In genomic region chr7:711967-712600, GRCh38 we compare ENCODE assay signal across 8 cellular contexts. TPM values are rescaled to one million over a fixed set of nuclear protein-coding genes. Genes with fewer than 3 reads are reported as not detected.
A peak's percentile ranks its signal among the peaks of the same experiment; 100 is the strongest.
DNase-seq lines count a peak whose midpoint lies in the region; ATAC-seq and TF ChIP-seq lines count a peak whose summit lies in the region.

No MANE protein-coding gene starts in this region.

- DNase-seq in BJ (ENCODE audit: low read depth) (no peak), Peyer's patch (peak in 1 of 3 donors; percentile 39), esophagus muscularis mucosa (ENCODE audit: extremely low spot score) (no peak), osteoblast (ENCODE audit: insufficient read length, low spot score, missing footprints) (peak; percentile 87), NCI-H524 treated with DMSO at 0.1 percent for 48 hours (lab: John Stamatoyannopoulos, UW) (no peak), SJCRH30 (no peak), type B pancreatic cell (ENCODE audit: extremely low spot score, unreplicated experiment) (no peak)

- H3K27ac ChIP-seq in Peyer's patch: peak overlapping the region in 2 of 4 donors; percentile 10 to 25
- H3K27ac ChIP-seq in esophagus muscularis mucosa (replicated peaks in 1 of 4): peak overlapping the region; percentile 50 to 72 (median 68)
- no peak overlapping the region for H3K27ac ChIP-seq in osteoblast (ENCODE audit: low read depth, low read length)
- no peak overlapping the region for H3K27ac ChIP-seq in SJCRH30

- H3K9me3 Mint-ChIP-seq in type B pancreatic cell: no peaks in the 10 kb centered on the region

- H3K4me1 Mint-ChIP-seq in type B pancreatic cell (ENCODE audit: unreplicated experiment): peaks cover 30% of the 10 kb centered on the region

- no peaks in the 10 kb centered on the region for H3K9me3 ChIP-seq in Peyer's patch
- H3K9me3 ChIP-seq in esophagus muscularis mucosa: no peaks in the 10 kb centered on the region
- no peaks in the 10 kb centered on the region for H3K9me3 ChIP-seq in osteoblast (ENCODE audit: low read depth, low read length)
- H3K9me3 ChIP-seq in SJCRH30 (replicated peaks): no peaks in the 10 kb centered on the region

- no peak for TF ChIP-seq EP300 in esophagus muscularis mucosa (IDR thresholded peaks at IDR 0.05)

- H3K27me3 Mint-ChIP-seq in type B pancreatic cell: peaks cover 4% of the 10 kb centered on the region

- intact Hi-C loops in esophagus muscularis mucosa (cut with DNase I): no loop called here

- H3K79me2 ChIP-seq in osteoblast (ENCODE audit: insufficient read depth, low read length): no peaks in the 10 kb centered on the region

- peak overlapping the region; percentile 36 for H3K4me2 ChIP-seq in osteoblast (ENCODE audit: insufficient read depth, low read length)

- POLR2A ChIA-PET in BJ (lab: Charles Lee): no interaction called here

- peaks cover 18% of the 10 kb centered on the region for H3K36me3 Mint-ChIP-seq in type B pancreatic cell

- H3K4me3 Mint-ChIP-seq in type B pancreatic cell: no peak overlapping the region

- no peak for TF ChIP-seq CTCF in BJ (IDR thresholded peaks at IDR 0.05; ENCODE audit: insufficient read depth, low read depth, low read length)
- TF ChIP-seq CTCF in Peyer's patch (IDR thresholded peaks at IDR 0.05): no peak
- TF ChIP-seq CTCF in esophagus muscularis mucosa (IDR thresholded peaks at IDR 0.05): no peak
- TF ChIP-seq CTCF in osteoblast (IDR thresholded peaks at IDR 0.05; ENCODE audit: extremely low read depth, low read depth, low read length): no peak
- no peak for TF ChIP-seq CTCF in type B pancreatic cell (conservative IDR thresholded peaks at IDR 0.05)

- peak overlapping the region; percentile 44 for H3K4me3 ChIP-seq in BJ (ENCODE audit: low read depth, low read length)
- H3K4me3 ChIP-seq in Peyer's patch: peak overlapping the region; percentile 18 to 66 (median 54)
- H3K4me3 ChIP-seq in esophagus muscularis mucosa: peak overlapping the region; percentile 80 to 87 (median 82)
- H3K4me3 ChIP-seq in osteoblast (ENCODE audit: insufficient read depth, low read length): peak overlapping the region; percentile 54
- no peak overlapping the region for H3K4me3 ChIP-seq in SJCRH30

- H3K27me3 ChIP-seq in BJ (ENCODE audit: control insufficient read depth, insufficient read depth, low read length) (no peaks in the 10 kb centered on the region; the same call in 1 of the 2 replicates), Peyer's patch (no peaks in the 10 kb centered on the region), esophagus muscularis mucosa (no peaks in the 10 kb centered on the region), osteoblast (ENCODE audit: insufficient read depth, low read length) (peaks cover 3% of the 10 kb centered on the region), SJCRH30 (no peaks in the 10 kb centered on the region)

- no peaks in the 10 kb centered on the region for H4K20me1 ChIP-seq in osteoblast (ENCODE audit: insufficient read depth, low read length)

- H3K36me3 ChIP-seq in BJ (ENCODE audit: control insufficient read depth, insufficient read depth, low read length) (no peaks in the 10 kb centered on the region), Peyer's patch (no peaks in the 10 kb centered on the region), esophagus muscularis mucosa (no peaks in the 10 kb centered on the region), osteoblast (ENCODE audit: insufficient read depth, low read length) (no peaks in the 10 kb centered on the region), SJCRH30 (no peaks in the 10 kb centered on the region)

- WGBS in esophagus muscularis mucosa: 3% methylated on average over 4 of the region's 80 CpGs

- ATAC-seq in GM21723 (IDR thresholded peaks at IDR 0.05; ENCODE audit: unreplicated experiment): no peak

- no peak overlapping the region for H3K27ac Mint-ChIP-seq in type B pancreatic cell

- H3K4me1 ChIP-seq in Peyer's patch (peaks cover 0 to 10% (median 2%) of the 10 kb centered on the region in 4 donors), esophagus muscularis mucosa (peaks cover 0 to 25% (median 19%) of the 10 kb centered on the region in 4 donors), osteoblast (ENCODE audit: insufficient read depth, low read length) (no peaks in the 10 kb centered on the region), SJCRH30 (no peaks in the 10 kb centered on the region)

- H2AFZ ChIP-seq in osteoblast (ENCODE audit: low read length): no peak overlapping the region

- TF ChIP-seq POLR2A in Peyer's patch (IDR thresholded peaks at IDR 0.05) (no peak), esophagus muscularis mucosa (IDR thresholded peaks at IDR 0.05; ENCODE audit: low read depth) (no peak)

- CTCF ChIA-PET in BJ (lab: Yijun Ruan, JAX): no interaction called here

RNA-seq across cellular contexts. Expression of gene DNAAF5, which starts 14.4 kb away (rescaled TPM):
- polyA plus RNA-seq in BJ (2011; rRNA removed): 11.1 and 27.0 TPM in 2 replicates
- polyA minus RNA-seq in BJ (2011; rRNA and poly(A)+ RNA removed): 17.7 and 18.1 TPM in 2 replicates
- total RNA-seq in Peyer's patch: 10 to 100 TPM; 26.8 to 75.8 (median 45.3) TPM
- 10 to 100 TPM; 21.2 to 32.7 (median 29.4) TPM for total RNA-seq in esophagus muscularis mucosa
- total RNA-seq in osteoblast: 19.7 and 22.4 TPM in 2 replicates
- 18.4 and 19.4 TPM in 2 replicates for total RNA-seq in SJCRH30 (2014; rRNA removed; shearing (Covaris generic))
- total RNA-seq in type B pancreatic cell (ENCODE audit: low replicate concordance): 42.4 and 45.6 TPM in 2 replicates

RNA-seq across cellular contexts. Expression of gene PRKAR1B, which starts 15.0 kb away (rescaled TPM):
- polyA plus RNA-seq in BJ (2011; rRNA removed): 7.3 and 7.4 TPM in 2 replicates
- polyA minus RNA-seq in BJ (2011; rRNA and poly(A)+ RNA removed): 7.2 and 9.1 TPM in 2 replicates
- total RNA-seq in Peyer's patch (10 to 100 TPM; 13.0 to 42.9 (median 17.0) TPM), esophagus muscularis mucosa (10 to 100 TPM; 15.4 to 46.9 (median 31.4) TPM), osteoblast (5.9 and 6.5 TPM in 2 replicates), type B pancreatic cell (ENCODE audit: low replicate concordance) (18.4 and 26.1 TPM in 2 replicates)
- total RNA-seq in SJCRH30 (2014; rRNA removed; shearing (Covaris generic)): 6.9 and 9.0 TPM in 2 replicates

Comparison
In these comparisons a context has a peak if more than half of its experiments do, and no peak if none do; other contexts are left out.
1. H3K27ac ChIP-seq: peak in esophagus muscularis mucosa (4 of 4); none in osteoblast (single experiment) and SJCRH30 (single experiment).